28 cellular contexts compared by ENCODE assay signal in genomic region chr12:132266802-132267201, GRCh38.
DNase-seq lines count a peak whose midpoint lies in the region; ATAC-seq, FAIRE-seq and TF ChIP-seq lines count a peak whose summit lies in the region.
"Had no signal": no experiment of that assay in that cellular context is flagged by ENCODE, and none has a peak within 500 bp of the region (broad histone marks: within the 10 kb centered on the region; RNA-seq: fewer than 3 reads in every experiment).

No MANE protein-coding gene starts in this region.

- no peak overlapping the region for H3K4me3 Mint-ChIP-seq in activated naive CD8-positive, alpha-beta T cell treated with anti-CD3 and anti-CD28 coated beads for 36 hours
- H3K4me3 Mint-ChIP-seq: CD14-positive monocyte; CD4-positive, alpha-beta memory T cell; CD4-positive, CD25-positive, alpha-beta regulatory T cell; CD8-positive, alpha-beta memory T cell had no signal

- no peak for TF ChIP-seq RAD21 in H1 (IDR thresholded peaks at IDR 0.05 in 1 of 2, conservative IDR thresholded peaks at IDR 0.05 in 1 of 2; ENCODE audit: low read depth in 2 of 2, low read length in 2 of 2)

- H3K27me3 Mint-ChIP-seq in activated naive CD8-positive, alpha-beta T cell treated with anti-CD3 and anti-CD28 coated beads for 36 hours: no peaks in the 10 kb centered on the region
- H3K27me3 Mint-ChIP-seq: CD4-positive, CD25-positive, alpha-beta regulatory T cell had no signal

- H2AFZ ChIP-seq in H1 (ENCODE audit: low read length) (no peak overlapping the region), neuronal stem cell (ENCODE audit: low read length) (no peak overlapping the region)

- H2BK120ac ChIP-seq in H1 (replicated peaks; ENCODE audit: low read depth, low read length): no peak overlapping the region
- H2BK120ac ChIP-seq in neuronal stem cell (ENCODE audit: low read depth, low read length): no peak overlapping the region

- intact Hi-C loops in left ventricle myocardium superior (cut with micrococcal nuclease) (no loop called here), cardiac septum (cut with DNase I) (no loop called here)

- H4K91ac ChIP-seq in H1 (replicated peaks; ENCODE audit: insufficient read length, low read length) (no peak overlapping the region), neuronal stem cell (ENCODE audit: low read depth, low read length, poor library complexity) (no peak overlapping the region)

- H4K8ac ChIP-seq in H1 (ENCODE audit: extremely low read depth, insufficient read depth, low read length) (peak overlapping the region; percentile 14; the same call in 1 of the 2 replicates), neuronal stem cell (ENCODE audit: low read depth, low read length) (no peak overlapping the region)

- H3K4ac ChIP-seq in H1 (replicated peaks; ENCODE audit: insufficient read length, low read depth, low read length) (no peak overlapping the region), neuronal stem cell (ENCODE audit: low read length) (no peak overlapping the region)

- TF ChIP-seq CTCF in H1 (IDR thresholded peaks at IDR 0.05; ENCODE audit: control extremely low read depth in 1 of 3, insufficient read depth in 1 of 3, low read depth in 1 of 3, low read length in 3 of 3): no peak

- ATAC-seq in left ventricle myocardium superior: no peak
- ATAC-seq: GM12878 had no signal

- DNase-seq in left ventricle myocardium superior (peak; percentile 20), cardiac septum (ENCODE audit: low spot score) (no peak), H1 (ENCODE audit: low read depth in 1 of 2, low spot score in 2 of 2) (no peak), neuronal stem cell (ENCODE audit: low spot score) (no peak), middle frontal gyrus (ENCODE audit: extremely low spot score, low spot score) (no peak)
- no peak for DNase-seq in activated naive CD8-positive, alpha-beta T cell treated with anti-CD3 and anti-CD28 coated beads for 36 hours
- no peak for DNase-seq in stimulated activated CD4-positive, alpha-beta T cell treated with anti-CD3 and anti-CD28 coated beads, Interleukin-4, amount 100 ng/mL, for 24 hours
- DNase-seq: 8988T; ACHN; BE2C; C1 segment of cervical spinal cord; CD4-positive, alpha-beta memory T cell; CD4-positive, CD25-positive, alpha-beta regulatory T cell; CD8-positive, alpha-beta memory T cell; COR-L47; DMS 273 treated with DMSO at 0.1 percent for 48 hours; DMS153; DMS53; DMS79; DND-41; EL; GDM1 had no signal

- H3K79me2 ChIP-seq in H1 (ENCODE audit: control insufficient read depth in 1 of 2, insufficient read depth in 2 of 2, low read length in 2 of 2): no peaks in the 10 kb centered on the region

- H3K23ac ChIP-seq in H1 (ENCODE audit: insufficient read length): no peak overlapping the region
- H3K23ac ChIP-seq in neuronal stem cell (ENCODE audit: low read depth, low read length, poor library complexity): no peak overlapping the region

- H3K4me3 ChIP-seq in H1 (ENCODE audit: extremely low read depth in 1 of 4, insufficient read depth in 2 of 4, low read depth in 3 of 4, low read length in 4 of 4) (no peak overlapping the region), neuronal stem cell (ENCODE audit: low read length in 2 of 2) (no peak overlapping the region)
- H3K4me3 ChIP-seq: BLaER1, GM12878 had no signal

- H3K4me1 Mint-ChIP-seq in activated naive CD8-positive, alpha-beta T cell treated with anti-CD3 and anti-CD28 coated beads for 36 hours: no peaks in the 10 kb centered on the region
- H3K4me1 Mint-ChIP-seq: CD14-positive monocyte; CD4-positive, alpha-beta memory T cell; CD8-positive, alpha-beta memory T cell had no signal

- H2BK20ac ChIP-seq in H1 (ENCODE audit: low read length): no peak overlapping the region

- peaks cover 6% of the 10 kb centered on the region for H3K23me2 ChIP-seq in H1 (ENCODE audit: low read depth, low read length)

- H3K36me3 ChIP-seq in H1 (ENCODE audit: control insufficient read depth in 2 of 4, insufficient read depth in 4 of 4, low read length in 3 of 4) (no peaks in the 10 kb centered on the region; a peak in 1 of 8 replicates), neuronal stem cell (replicated peaks in 1 of 2; ENCODE audit: control insufficient read depth in 2 of 2, insufficient read depth in 2 of 2, low read length in 2 of 2) (no peaks in the 10 kb centered on the region)
- H3K36me3 ChIP-seq: BE2C, BLaER1 had no signal

- peaks cover 0 to 16% (median 13%) of the 10 kb centered on the region in 4 experiments; a peak in 4 of 7 replicates for H3K27me3 ChIP-seq in H1 (replicated peaks in 1 of 4; ENCODE audit: control insufficient read depth in 3 of 4, extremely low read depth in 1 of 4, insufficient read depth in 3 of 4, low read length in 3 of 4)
- peaks cover 0 to 25% (median 4%) of the 10 kb centered on the region in 3 experiments for H3K27me3 ChIP-seq in neuronal stem cell (ENCODE audit: control insufficient read depth in 3 of 3, insufficient read depth in 3 of 3, low read depth in 1 of 3, low read length in 3 of 3)

- no peak overlapping the region for H4K5ac ChIP-seq in H1 (ENCODE audit: insufficient read length, low read depth, low read length)

- H3K79me1 ChIP-seq in H1 (ENCODE audit: low read depth, low read length): peaks cover 3% of the 10 kb centered on the region
- H3K79me1 ChIP-seq in neuronal stem cell (ENCODE audit: low read depth, low read length): no peaks in the 10 kb centered on the region

- 89% methylated on average over 18 of the region's 18 CpGs; no CpG with 5 or more reads in 1 of the 2 experiments for WGBS in H1 (ENCODE audit: extremely low coverage in 1 of 2, insufficient coverage in 1 of 2, insufficient read length in 1 of 2, insufficient replicate concordance in 2 of 2, low coverage in 1 of 2, low lambda C conversion rate in 2 of 2, missing lambda C conversion rate in 1 of 2), 2 experiments
- WGBS in neuronal stem cell (ENCODE audit: extremely low coverage in 2 of 2, insufficient read length in 2 of 2, insufficient replicate concordance in 1 of 2), 2 donors: no CpG with 5 or more reads among the region's 18 CpGs

- H3K18ac ChIP-seq in H1 (ENCODE audit: extremely low read depth, low read length) (no peak overlapping the region), neuronal stem cell (ENCODE audit: low read length) (no peak overlapping the region)

- no peaks in the 10 kb centered on the region; a peak in 1 of 7 replicates for H3K4me1 ChIP-seq in H1 (replicated peaks in 1 of 4; ENCODE audit: control insufficient read depth in 3 of 4, insufficient read depth in 4 of 4, low read length in 3 of 4)
- no peaks in the 10 kb centered on the region for H3K4me1 ChIP-seq in neuronal stem cell (ENCODE audit: control insufficient read depth in 2 of 2, insufficient read depth in 1 of 2, low read depth in 1 of 2, low read length in 2 of 2)
- H3K4me1 ChIP-seq: BE2C had no signal

- no peak overlapping the region for H3K56ac ChIP-seq in H1 (replicated peaks; ENCODE audit: insufficient read length, low read depth, low read length)

- H3K27ac ChIP-seq in H1 (ENCODE audit: low read depth, low read length) (no peak overlapping the region), neuronal stem cell (replicated peaks; ENCODE audit: low read length) (no peak overlapping the region)
- H3K27ac ChIP-seq: BLaER1 had no signal

- H3K14ac ChIP-seq in H1 (ENCODE audit: insufficient read length) (no peak overlapping the region), neuronal stem cell (ENCODE audit: low read length) (no peak overlapping the region)

- H2AK5ac ChIP-seq in H1 (ENCODE audit: low read depth, low read length) (no peak overlapping the region), neuronal stem cell (ENCODE audit: low read depth, low read length) (peak overlapping the region; percentile 6)

- no peak overlapping the region for H3K27ac Mint-ChIP-seq in activated naive CD8-positive, alpha-beta T cell treated with anti-CD3 and anti-CD28 coated beads for 36 hours

- H3K9me3 ChIP-seq in H1 (ENCODE audit: insufficient read depth in 2 of 2, low read depth in 1 of 2, low read length in 1 of 2) (no peaks in the 10 kb centered on the region), neuronal stem cell (replicated peaks in 1 of 2; ENCODE audit: control insufficient read depth in 2 of 2, insufficient read depth in 1 of 2, low read depth in 1 of 2, low read length in 2 of 2) (peaks cover 0 to 5% of the 10 kb centered on the region in 2 donors)
- H3K9me3 ChIP-seq: BE2C, BLaER1 had no signal

- no peak for TF ChIP-seq POLR2A in H1 (IDR thresholded peaks at IDR 0.05; ENCODE audit: control extremely low read depth in 1 of 2, low read depth in 2 of 2, low read length in 2 of 2)

- CTCF ChIA-PET in H1 (lab: Charles Lee; ENCODE audit: partially characterized antibody): interaction anchor here (0.9 kb wide), 1 partner anchor 107 kb away, joined by 3 read pairs; no protein-coding TSS in a partner anchor

- H2BK12ac ChIP-seq in H1 (ENCODE audit: low read depth, low read length) (no peak overlapping the region), neuronal stem cell (ENCODE audit: low read length) (no peak overlapping the region)

- H3K36me3 Mint-ChIP-seq in activated naive CD8-positive, alpha-beta T cell treated with anti-CD3 and anti-CD28 coated beads for 36 hours: no peaks in the 10 kb centered on the region
- H3K36me3 Mint-ChIP-seq: CD14-positive monocyte; CD4-positive, alpha-beta memory T cell; CD4-positive, CD25-positive, alpha-beta regulatory T cell; CD8-positive, alpha-beta memory T cell had no signal

- no peaks in the 10 kb centered on the region for H3K9me3 Mint-ChIP-seq in activated naive CD8-positive, alpha-beta T cell treated with anti-CD3 and anti-CD28 coated beads for 36 hours
- H3K9me3 Mint-ChIP-seq: CD4-positive, alpha-beta memory T cell; CD4-positive, CD25-positive, alpha-beta regulatory T cell; CD8-positive, alpha-beta memory T cell had no signal

- no peak overlapping the region for H3K4me2 ChIP-seq in H1 (ENCODE audit: insufficient read depth in 1 of 2, low read depth in 2 of 2, low read length in 2 of 2)
- H3K4me2 ChIP-seq in neuronal stem cell (ENCODE audit: insufficient read depth, low read length, poor library complexity, severe bottlenecking): no peak overlapping the region
- H3K4me2 ChIP-seq: BLaER1 had no signal

- H4K20me1 ChIP-seq in H1 (replicated peaks in 1 of 2; ENCODE audit: control insufficient read depth in 1 of 2, insufficient read depth in 2 of 2, low read length in 2 of 2): peaks cover 0 to 6% of the 10 kb centered on the region in 2 experiments
- H4K20me1 ChIP-seq: BLaER1 had no signal

- TF ChIP-seq EP300 in H1 (IDR thresholded peaks at IDR 0.05; ENCODE audit: borderline replicate concordance in 1 of 2, low read depth in 2 of 2, low read length in 2 of 2): no peak

- no peak overlapping the region for H2BK5ac ChIP-seq in H1 (ENCODE audit: low read depth, low read length)
- H2BK5ac ChIP-seq in neuronal stem cell (ENCODE audit: low read length): no peak overlapping the region

- POLR2A ChIA-PET in H1 (lab: Charles Lee; ENCODE audit: partially characterized antibody): no interaction called here

- FAIRE-seq in H1 (lab: Jason Lieb, UNC): no peak
- FAIRE-seq: A204.1, GM12878, GM12892, GM18507 had no signal

- H3K9ac ChIP-seq in H1 (replicated peaks in 1 of 4; ENCODE audit: extremely low read depth in 1 of 4, low read depth in 3 of 4, low read length in 3 of 4) (no peak overlapping the region), neuronal stem cell (ENCODE audit: low read depth, low read length, poor library complexity) (no peak overlapping the region)
- H3K9ac ChIP-seq: BLaER1 had no signal

- no peak overlapping the region for H2BK15ac ChIP-seq in H1 (ENCODE audit: low read length)
- H2BK15ac ChIP-seq in neuronal stem cell (ENCODE audit: low read length): no peak overlapping the region
